17 cellular contexts compared by ENCODE assay signal in the genomic region with DNA sequence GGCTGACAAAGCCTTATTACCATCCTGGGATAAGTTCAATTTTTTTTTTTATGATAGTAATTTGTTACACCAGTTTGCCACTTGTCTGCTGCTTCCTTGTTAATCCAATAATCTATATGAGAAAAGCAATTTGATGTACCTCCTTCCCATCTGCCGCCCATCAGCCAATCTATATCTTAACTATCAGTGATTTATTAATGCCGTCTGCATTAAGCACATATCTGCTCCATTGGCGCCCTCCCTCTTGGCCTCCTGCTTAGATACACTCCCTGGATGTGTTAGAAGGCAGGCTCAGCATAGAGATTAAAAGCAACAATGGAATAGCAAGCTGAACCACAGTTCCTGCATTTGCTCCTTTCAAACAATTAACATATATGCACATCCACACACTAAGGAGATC.
DNase-seq lines count a peak whose midpoint lies in the region; ATAC-seq and TF ChIP-seq lines count a peak whose summit lies in the region.
"Had no signal": no experiment of that assay in that cellular context is flagged by ENCODE, and none has a peak within 500 bp of the region (broad histone marks: within the 10 kb centered on the region; RNA-seq: fewer than 3 reads in every experiment).

No MANE protein-coding gene starts in this region.

- TF ChIP-seq EP300 in SK-N-SH (IDR thresholded peaks at IDR 0.05; ENCODE audit: borderline replicate concordance in 1 of 2, low read depth in 1 of 2, low read length in 1 of 2): peak in 1 of 2 experiments; percentile 68; a peak in 1 of 4 replicates

- H3K4me2 ChIP-seq in SK-N-SH: no peak overlapping the region
- H3K4me2 ChIP-seq in neuronal stem cell (ENCODE audit: insufficient read depth, low read length, poor library complexity, severe bottlenecking): no peak overlapping the region
- H3K4me2 ChIP-seq: BLaER1 treated with 17β-estradiol and CSF1 and Interleukin-3, amounts not matched to agents 10 nM and 100 nM had no signal

- no peaks in the 10 kb centered on the region for H3K9me3 ChIP-seq in SK-N-SH
- H3K9me3 ChIP-seq in endodermal cell (ENCODE audit: control insufficient read depth, low read length): no peaks in the 10 kb centered on the region
- no peaks in the 10 kb centered on the region for H3K9me3 ChIP-seq in neuronal stem cell (replicated peaks in 1 of 2; ENCODE audit: control insufficient read depth in 2 of 2, insufficient read depth in 1 of 2, low read depth in 1 of 2, low read length in 2 of 2)
- H3K9me3 ChIP-seq: BLaER1 treated with 17β-estradiol and CSF1 and Interleukin-3, amounts not matched to agents 10 nM and 100 nM; HAP-1 had no signal

- H4K91ac ChIP-seq in neuronal stem cell (ENCODE audit: low read depth, low read length, poor library complexity): no peak overlapping the region

- H4K8ac ChIP-seq in neuronal stem cell (ENCODE audit: low read depth, low read length): no peak overlapping the region

- no peak overlapping the region for H2BK120ac ChIP-seq in neuronal stem cell (ENCODE audit: low read depth, low read length)

- H3K4me1 Mint-ChIP-seq in endodermal cell: peaks cover 31% of the 10 kb centered on the region

- peaks cover 0 to 12% of the 10 kb centered on the region in 2 experiments; a peak in 2 of 4 replicates for H3K4me1 ChIP-seq in SK-N-SH (ENCODE audit: control insufficient read depth in 1 of 2, insufficient read depth in 2 of 2, low read depth in 1 of 2, low read length in 1 of 2)
- peaks cover 3% of the 10 kb centered on the region for H3K4me1 ChIP-seq in endodermal cell (ENCODE audit: control insufficient read depth, insufficient read depth, low read length)
- H3K4me1 ChIP-seq in neuronal stem cell (ENCODE audit: control insufficient read depth in 2 of 2, insufficient read depth in 1 of 2, low read depth in 1 of 2, low read length in 2 of 2): peaks cover 5 to 8% of the 10 kb centered on the region in 2 donors
- H3K4me1 ChIP-seq: BLaER1 treated with 17β-estradiol and CSF1 and Interleukin-3, amounts not matched to agents 10 nM and 100 nM; HAP-1 had no signal

- H3K27ac ChIP-seq in SK-N-SH (ENCODE audit: low read depth in 2 of 2, low read length in 1 of 2) (peak overlapping the region in 1 of 2 experiments; percentile 60; a peak in 2 of 4 replicates), endodermal cell (ENCODE audit: low read depth, low read length) (peak overlapping the region; percentile 46), neuronal stem cell (replicated peaks; ENCODE audit: low read length) (no peak overlapping the region)
- H3K27ac ChIP-seq: BLaER1 treated with 17β-estradiol and CSF1 and Interleukin-3, amounts not matched to agents 10 nM and 100 nM; HL-60 had no signal

- H3K36me3 Mint-ChIP-seq in endodermal cell (ENCODE audit: low read depth): no peaks in the 10 kb centered on the region

- H3K27me3 ChIP-seq in SK-N-SH (ENCODE audit: insufficient read depth) (no peaks in the 10 kb centered on the region), endodermal cell (ENCODE audit: control insufficient read depth, insufficient read depth, low read length, poor library complexity, severe bottlenecking) (no peaks in the 10 kb centered on the region), neuronal stem cell (ENCODE audit: control insufficient read depth in 3 of 3, insufficient read depth in 3 of 3, low read depth in 1 of 3, low read length in 3 of 3) (no peaks in the 10 kb centered on the region)
- H3K27me3 ChIP-seq: BLaER1 treated with 17β-estradiol and CSF1 and Interleukin-3, amounts not matched to agents 10 nM and 100 nM had no signal

- H3K23ac ChIP-seq in neuronal stem cell (ENCODE audit: low read depth, low read length, poor library complexity): no peak overlapping the region

- H3F3A ChIP-seq in SK-N-SH (replicated peaks; ENCODE audit: insufficient read depth): peaks cover 8% of the 10 kb centered on the region

- no peak for ATAC-seq in SK-N-SH treated with all-trans-retinoic acid at 6 μM for 48 hours
- ATAC-seq in HG03045 (IDR thresholded peaks at IDR 0.05; ENCODE audit: unreplicated experiment): no peak
- ATAC-seq: GM12878 had no signal

- TF ChIP-seq CTCF in SK-N-SH (IDR thresholded peaks at IDR 0.05): no peak
- no peak for TF ChIP-seq CTCF in endodermal cell (conservative IDR thresholded peaks at IDR 0.05)

- no peaks in the 10 kb centered on the region for H3K27me3 Mint-ChIP-seq in endodermal cell (ENCODE audit: insufficient read depth)
- H3K27me3 Mint-ChIP-seq: CD4-positive, alpha-beta T cell had no signal

- H3K14ac ChIP-seq in neuronal stem cell (ENCODE audit: low read length): no peak overlapping the region

- H3K4ac ChIP-seq in neuronal stem cell (ENCODE audit: low read length): no peak overlapping the region

- H3K27ac Mint-ChIP-seq in endodermal cell: no peak overlapping the region
- H3K27ac Mint-ChIP-seq: CD4-positive, alpha-beta T cell had no signal

- no peak overlapping the region for H2BK12ac ChIP-seq in neuronal stem cell (ENCODE audit: low read length)

- no peak overlapping the region for H2BK15ac ChIP-seq in neuronal stem cell (ENCODE audit: low read length)

- no peaks in the 10 kb centered on the region for H3K9me3 Mint-ChIP-seq in endodermal cell
- H3K9me3 Mint-ChIP-seq: CD4-positive, alpha-beta T cell had no signal

- TF ChIP-seq RAD21 in SK-N-SH (IDR thresholded peaks at IDR 0.05; ENCODE audit: low read length): no peak

- DNase-seq in SK-N-SH (no peak), SK-N-DZ (ENCODE audit: low spot score) (peak; percentile 81), endodermal cell (no peak), neuronal stem cell (ENCODE audit: low spot score) (no peak), NCI-H2029 (lab: John Stamatoyannopoulos, UW) (no peak), NCI-H187 treated with DMSO at 0.1 percent for 48 hours (lab: John Stamatoyannopoulos, UW) (no peak)
- DNase-seq: 8988T; AML-193; Calu3; CD4-positive, alpha-beta T cell; DMS79 had no signal

- H3K4me3 ChIP-seq in SK-N-SH (ENCODE audit: low read depth in 2 of 2, low read length in 1 of 2): no peak overlapping the region
- no peak overlapping the region for H3K4me3 ChIP-seq in endodermal cell (ENCODE audit: low read length)
- H3K4me3 ChIP-seq in neuronal stem cell (ENCODE audit: low read length in 2 of 2): no peak overlapping the region
- H3K4me3 ChIP-seq: BLaER1 treated with 17β-estradiol and CSF1 and Interleukin-3, amounts not matched to agents 10 nM and 100 nM; GM12878; HAP-1 had no signal

- POLR2A ChIA-PET in SK-N-SH (lab: Yijun Ruan, JAX): no interaction called here

- H3K9ac ChIP-seq in SK-N-SH: no peak overlapping the region
- H3K9ac ChIP-seq in endodermal cell (ENCODE audit: extremely low read depth, low read length, poor library complexity, severe bottlenecking): no peak overlapping the region
- no peak overlapping the region for H3K9ac ChIP-seq in neuronal stem cell (ENCODE audit: low read depth, low read length, poor library complexity)
- H3K9ac ChIP-seq: BLaER1 treated with 17β-estradiol and CSF1 and Interleukin-3, amounts not matched to agents 10 nM and 100 nM had no signal

- CTCF ChIA-PET in SK-N-SH (lab: Yijun Ruan, JAX): interaction anchor here (0.7 to 1.1 kb wide), 4 partner anchors 21 to 108 kb away, joined by 3 read pairs; no protein-coding TSS in a partner anchor

- H4K20me1 ChIP-seq in SK-N-SH (ENCODE audit: insufficient read depth): no peaks in the 10 kb centered on the region
- H4K20me1 ChIP-seq: BLaER1 treated with 17β-estradiol and CSF1 and Interleukin-3, amounts not matched to agents 10 nM and 100 nM had no signal

- 74% methylated on average over 3 of the region's 3 CpGs for WGBS in SK-N-SH (ENCODE audit: low lambda C conversion rate)
- 67 to 89% methylated on average over 1 to 3 of the region's 3 CpGs for WGBS in endodermal cell (ENCODE audit: insufficient coverage in 1 of 2, insufficient read length in 1 of 2), 2 experiments
- WGBS in neuronal stem cell (ENCODE audit: extremely low coverage in 2 of 2, insufficient read length in 2 of 2, insufficient replicate concordance in 1 of 2), 2 donors: no CpG with 5 or more reads among the region's 3 CpGs

- H3K36me3 ChIP-seq in SK-N-SH (replicated peaks in 1 of 2; ENCODE audit: control insufficient read depth in 1 of 2, insufficient read depth in 2 of 2, low read length in 1 of 2): no peaks in the 10 kb centered on the region
- no peaks in the 10 kb centered on the region for H3K36me3 ChIP-seq in endodermal cell (ENCODE audit: control insufficient read depth, insufficient read depth, low read length)
- no peaks in the 10 kb centered on the region for H3K36me3 ChIP-seq in neuronal stem cell (replicated peaks in 1 of 2; ENCODE audit: control insufficient read depth in 2 of 2, insufficient read depth in 2 of 2, low read length in 2 of 2)
- H3K36me3 ChIP-seq: BLaER1 treated with 17β-estradiol and CSF1 and Interleukin-3, amounts not matched to agents 10 nM and 100 nM; HAP-1 had no signal

- H2AK5ac ChIP-seq in neuronal stem cell (ENCODE audit: low read depth, low read length): no peak overlapping the region

- no peak overlapping the region for H3K18ac ChIP-seq in neuronal stem cell (ENCODE audit: low read length)

- H2AFZ ChIP-seq in SK-N-SH (ENCODE audit: low read depth) (no peak overlapping the region), neuronal stem cell (ENCODE audit: low read length) (peak overlapping the region; percentile 39)

- H3K4me3 Mint-ChIP-seq in endodermal cell: no peak overlapping the region
- H3K4me3 Mint-ChIP-seq: CD4-positive, alpha-beta T cell had no signal

- H3K79me2 ChIP-seq in SK-N-SH (ENCODE audit: insufficient read depth): no peaks in the 10 kb centered on the region

- no peaks in the 10 kb centered on the region for H3K79me1 ChIP-seq in neuronal stem cell (ENCODE audit: low read depth, low read length)

- no peaks in the 10 kb centered on the region for H3K9me2 ChIP-seq in SK-N-SH

- no peak overlapping the region for H2BK5ac ChIP-seq in neuronal stem cell (ENCODE audit: low read length)

TF ChIP-seq in SK-N-SH, 30 proteins besides CTCF, POLR2A, EP300 and RAD21 (continues in another document):
- TF ChIP-seq, protein P1, sequence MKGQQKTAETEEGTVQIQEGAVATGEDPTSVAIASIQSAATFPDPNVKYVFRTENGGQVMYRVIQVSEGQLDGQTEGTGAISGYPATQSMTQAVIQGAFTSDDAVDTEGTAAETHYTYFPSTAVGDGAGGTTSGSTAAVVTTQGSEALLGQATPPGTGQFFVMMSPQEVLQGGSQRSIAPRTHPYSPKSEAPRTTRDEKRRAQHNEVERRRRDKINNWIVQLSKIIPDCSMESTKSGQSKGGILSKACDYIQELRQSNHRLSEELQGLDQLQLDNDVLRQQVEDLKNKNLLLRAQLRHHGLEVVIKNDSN (IDR thresholded peaks at IDR 0.05; ENCODE audit: borderline replicate concordance, low read depth): no peak
- TF ChIP-seq RCOR1 (IDR thresholded peaks at IDR 0.05; ENCODE audit: low read length): no peak
